In genomic region chr13:46455924-46456323, GRCh38 we compare ENCODE assay signal across 8 cellular contexts.
DNase-seq lines count a peak whose midpoint lies in the region; ATAC-seq, FAIRE-seq and TF ChIP-seq lines count a peak whose summit lies in the region.
"Not testable (repeated sequence)": the region's sequence is repeated elsewhere in the genome, so short reads cannot be mapped to it uniquely, and the experiment has no call there.

No MANE protein-coding gene starts in this region.

- DNase-seq in LHCN-M2 (ENCODE audit: low read depth) (peak; percentile 28), RCC 7860 (ENCODE audit: low spot score) (peak; percentile 13), astrocyte of the cerebellum (ENCODE audit: low read depth) (peak; percentile 19)
- DNase-seq in left ventricle myocardium superior; retinal pigment epithelial cell (ENCODE audit: low read depth): not testable (repeated sequence)

- in situ Hi-C loops in astrocyte of the cerebellum (cut with HindIII; ENCODE audit: low sequenced_read_pairs): not testable (repeated sequence)

- TF ChIP-seq CTCF in C4-2B (conservative IDR thresholded peaks at IDR 0.05): peak; percentile 23; the same call in 1 of the 2 replicates
- peak; percentile 45 for TF ChIP-seq CTCF in astrocyte of the cerebellum (IDR thresholded peaks at IDR 0.05; ENCODE audit: low read depth, low read length, missing control alignments)
- peak; percentile 19 for TF ChIP-seq CTCF in retinal pigment epithelial cell (conservative IDR thresholded peaks at IDR 0.05; ENCODE audit: low read depth, low read length)

- not testable (repeated sequence) for H3K27ac ChIP-seq in C4-2B

- intact Hi-C loops in left ventricle myocardium superior (cut with micrococcal nuclease): not testable (repeated sequence)

- not testable (repeated sequence) for H3K4me3 ChIP-seq in astrocyte of the cerebellum (ENCODE audit: low read depth, low read length); retinal pigment epithelial cell (ENCODE audit: low read length)

- ATAC-seq in GM18867 (IDR thresholded peaks at IDR 0.05; ENCODE audit: unreplicated experiment) (peak; percentile 84), HG02759 (IDR thresholded peaks at IDR 0.05; ENCODE audit: unreplicated experiment) (peak; percentile 81), left ventricle myocardium superior (peak; percentile 37)

- FAIRE-seq in RCC 7860 (lab: Jason Lieb, UNC): not testable (repeated sequence)
